Comparison of ENCODE assay signal across 26 cellular contexts in genomic region chr4:89727236-89727635, GRCh38.
"Had no signal": no experiment of that assay in that cellular context is flagged by ENCODE, and none has a peak within 500 bp of the region (broad histone marks: within the 10 kb centered on the region; RNA-seq: fewer than 3 reads in every experiment).

No MANE protein-coding gene starts in this region.

- DNase-seq: activated CD4-positive, alpha-beta memory T cell treated with anti-CD3 and anti-CD28 coated beads for 36 hours; activated CD4-positive, alpha-beta T cell treated with anti-CD3 and anti-CD28 coated beads for 36 hours; activated CD4-positive, alpha-beta T cell treated with anti-CD3 and anti-CD28 coated beads, Interleukin-2, amount 10 ng/mL, durations not matched to agents 24 days and 14 days; activated CD4-positive, CD25-positive, alpha-beta regulatory T cell; activated CD4-positive, CD25-positive, alpha-beta regulatory T cell treated with anti-CD3 and anti-CD28 coated beads, Interleukin-2, amount 50 U/mL, for 72 hours; activated CD8-positive, alpha-beta memory T cell treated with anti-CD3 and anti-CD28 coated beads, Interleukin-2, amount 10 ng/mL, durations not matched to agents 7 days and 5 days; activated CD8-positive, alpha-beta memory T cell treated with anti-CD3 and anti-CD28 coated beads, Interleukin-2, amount 50 U/mL, for 4 hours; activated CD8-positive, alpha-beta T cell treated with anti-CD3 and anti-CD28 coated beads, Interleukin-2, amount 10 ng/mL, durations not matched to agents 7 days and 5 days; activated effector memory CD4-positive, alpha-beta T cell treated with anti-CD3 and anti-CD28 coated beads, Interleukin-2, amount 50 U/mL, for 16 hours; activated naive CD4-positive, alpha-beta T cell treated with anti-CD3 and anti-CD28 coated beads for 36 hours; activated naive CD8-positive, alpha-beta T cell treated with anti-CD3 and anti-CD28 coated beads, Interleukin-2, amount 10 ng/mL, durations not matched to agents 7 days and 5 days; activated T-cell treated with anti-CD3 and anti-CD28 coated beads, Interleukin-2, amount 50 U/mL, for 1 hour; activated T-cell treated with anti-CD3 and anti-CD28 coated beads, Interleukin-2, amount 50 U/mL, for 48 hours; dorsolateral prefrontal cortex; effector memory CD4-positive, alpha-beta T cell; endodermal cell; erythroblast; foreskin melanocyte; heart right ventricle; T-helper 2 cell had no signal

- H3K4me3 ChIP-seq: ascending aorta, breast epithelium, coronary artery, dorsolateral prefrontal cortex, esophagus muscularis mucosa, gastroesophageal sphincter, heart right ventricle, hepatocyte had no signal
